In genomic region chr11:14892036-14892556, GRCh38 we compare ENCODE assay signal across 8 cellular contexts. TPM values are rescaled to one million over a fixed set of nuclear protein-coding genes. Genes with fewer than 3 reads are reported as not detected.
DNase-seq lines count a peak whose midpoint lies in the region; ATAC-seq, FAIRE-seq and TF ChIP-seq lines count a peak whose summit lies in the region.

CYP2R1 (minus strand) TSS chr11:14892231; CDS start chr11:14892205, 26 bp downstream.

- peak within 1 kb of the TSS; percentile 98 for H3K27ac Mint-ChIP-seq in activated T-helper 1 cell treated with anti-CD3 and anti-CD28 coated beads, Interleukin-12 subunit alpha, Interleukin-12 subunit beta, Interleukin-2, Interleukin-4 antibody, amounts not matched to agents 30 ng/mL and 10 ng/mL and 1 ng/mL, durations not matched to agents 14 hours and 24 hours and 36 hours
- H3K27ac Mint-ChIP-seq in naive B cell, result peak within 1 kb of the TSS; percentile 90 to 99 (median 95)
- peak within 1 kb of the TSS; percentile 94 for H3K27ac Mint-ChIP-seq in stimulated activated memory B cell treated with anti-CD40 and anti-IgM and Interleukin-4, amounts not matched to agents 10 μg/mL and 1 μg/mL and 100 μg/mL, for 72 hours

- 1 to 2% methylated on average over 26 to 35 of the region's 36 CpGs for WGBS in GM23248 (ENCODE audit: low coverage in 1 of 2, low lambda C conversion rate in 2 of 2, missing lambda C conversion rate in 2 of 2), 2 experiments
- WGBS in esophagus squamous epithelium, 2 donors, result 0 to 2% methylated on average over 5 to 13 of the region's 36 CpGs

- H3K4me3 Mint-ChIP-seq in activated T-helper 1 cell treated with anti-CD3 and anti-CD28 coated beads, Interleukin-12 subunit alpha, Interleukin-12 subunit beta, Interleukin-2, Interleukin-4 antibody, amounts not matched to agents 30 ng/mL and 10 ng/mL and 1 ng/mL, durations not matched to agents 14 hours and 24 hours and 36 hours, result peak within 1 kb of the TSS; percentile 90
- H3K4me3 Mint-ChIP-seq in naive B cell, result peak within 1 kb of the TSS; percentile 89 to 99 (median 96)
- H3K4me3 Mint-ChIP-seq in stimulated activated memory B cell treated with anti-CD40 and anti-IgM and Interleukin-4, amounts not matched to agents 10 μg/mL and 1 μg/mL and 100 μg/mL, for 72 hours, result peak within 1 kb of the TSS; percentile 90

- intact Hi-C loops in activated T-helper 1 cell treated with anti-CD3 and anti-CD28 coated beads, Interleukin-12 subunit alpha, Interleukin-12 subunit beta, Interleukin-2, Interleukin-4 antibody, amounts not matched to agents 30 ng/mL and 10 ng/mL and 1 ng/mL, durations not matched to agents 14 hours and 24 hours and 36 hours (cut with micrococcal nuclease), result loop anchor here (1.0 to 5.0 kb wide), 6 partner anchors 12 to 1605 kb away; partner anchors contain the start of genes COPB1 and FAR1
- intact Hi-C loops in esophagus squamous epithelium (cut with DNase I), result loop anchor here (10.0 kb wide), 1 partner anchor 247 kb away; the partner anchor contains the start of gene PDE3B

- no peaks in the 10 kb centered on the region for H3K27me3 Mint-ChIP-seq in activated T-helper 1 cell treated with anti-CD3 and anti-CD28 coated beads, Interleukin-12 subunit alpha, Interleukin-12 subunit beta, Interleukin-2, Interleukin-4 antibody, amounts not matched to agents 30 ng/mL and 10 ng/mL and 1 ng/mL, durations not matched to agents 14 hours and 24 hours and 36 hours (ENCODE audit: insufficient read depth)
- peaks cover 0 to 9% (median 0%) of the 10 kb centered on the region in 3 donors for H3K27me3 Mint-ChIP-seq in naive B cell
- H3K27me3 Mint-ChIP-seq in stimulated activated memory B cell treated with anti-CD40 and anti-IgM and Interleukin-4, amounts not matched to agents 10 μg/mL and 1 μg/mL and 100 μg/mL, for 72 hours, result no peaks in the 10 kb centered on the region

- H3K9ac ChIP-seq in DND-41 (ENCODE audit: low read depth, low read length), result peak within 1 kb of the TSS; percentile 76
- H3K9ac ChIP-seq in GM23248, result peak within 1 kb of the TSS; percentile 72
- peak within 1 kb of the TSS; percentile 72 for H3K9ac ChIP-seq in Karpas-422 (ENCODE audit: low read length)

- peak within 1 kb of the TSS; percentile 78 for H2AFZ ChIP-seq in DND-41 (ENCODE audit: low read depth, low read length)
- peak within 1 kb of the TSS; percentile 89 for H2AFZ ChIP-seq in GM23248
- peak within 1 kb of the TSS; percentile 97 for H2AFZ ChIP-seq in Karpas-422 (ENCODE audit: low read length)

- H3K4me1 ChIP-seq in DND-41 (ENCODE audit: insufficient read depth, low read length) (peaks cover 54% of the 10 kb centered on the region), GM23248 (ENCODE audit: insufficient read depth) (no peaks in the 10 kb centered on the region), Karpas-422 (ENCODE audit: low read length) (peaks cover 37% of the 10 kb centered on the region), esophagus squamous epithelium (peaks cover 2 to 45% (median 10%) of the 10 kb centered on the region in 3 donors)

- H3K4me2 ChIP-seq in DND-41 (ENCODE audit: insufficient read depth, low read length), result peak within 1 kb of the TSS; percentile 90
- H3K4me2 ChIP-seq in GM23248 (ENCODE audit: unreplicated experiment), result peak within 1 kb of the TSS; percentile 79
- H3K4me2 ChIP-seq in Karpas-422 (ENCODE audit: low read depth, low read length, poor library complexity, severe bottlenecking), result peak within 1 kb of the TSS; percentile 86

- no peaks in the 10 kb centered on the region for H3F3A ChIP-seq in GM23248 (ENCODE audit: insufficient read depth)

- H3K27me3 ChIP-seq in DND-41 (ENCODE audit: insufficient read depth, low read length, poor library complexity) (no peaks in the 10 kb centered on the region), GM23248 (replicated peaks; ENCODE audit: insufficient read depth) (no peaks in the 10 kb centered on the region), Karpas-422 (ENCODE audit: low read length) (no peaks in the 10 kb centered on the region), esophagus squamous epithelium (no peaks in the 10 kb centered on the region)

- H3K4me1 Mint-ChIP-seq in activated T-helper 1 cell treated with anti-CD3 and anti-CD28 coated beads, Interleukin-12 subunit alpha, Interleukin-12 subunit beta, Interleukin-2, Interleukin-4 antibody, amounts not matched to agents 30 ng/mL and 10 ng/mL and 1 ng/mL, durations not matched to agents 14 hours and 24 hours and 36 hours (ENCODE audit: low read depth), result peaks cover 61% of the 10 kb centered on the region
- H3K4me1 Mint-ChIP-seq in naive B cell, result peaks cover 12 to 25% (median 21%) of the 10 kb centered on the region in 3 donors
- H3K4me1 Mint-ChIP-seq in stimulated activated memory B cell treated with anti-CD40 and anti-IgM and Interleukin-4, amounts not matched to agents 10 μg/mL and 1 μg/mL and 100 μg/mL, for 72 hours, result peaks cover 30% of the 10 kb centered on the region

- H3K9me2 ChIP-seq in GM23248 (ENCODE audit: insufficient read depth) (no peaks in the 10 kb centered on the region), Karpas-422 (replicated peaks; ENCODE audit: insufficient read depth, low read length) (no peaks in the 10 kb centered on the region)

- H3K79me2 ChIP-seq in DND-41 (ENCODE audit: insufficient read depth, low read length), result peaks cover 12% of the 10 kb centered on the region
- H3K79me2 ChIP-seq in GM23248 (ENCODE audit: insufficient read depth), result no peaks in the 10 kb centered on the region
- H3K79me2 ChIP-seq in Karpas-422 (ENCODE audit: low read length), result no peaks in the 10 kb centered on the region

- TF ChIP-seq CTCF in DND-41 (IDR thresholded peaks at IDR 0.05; ENCODE audit: borderline replicate concordance, extremely low read depth, low read length, poor library complexity, severe bottlenecking), result peak; percentile 24
- TF ChIP-seq CTCF in esophagus squamous epithelium (IDR thresholded peaks at IDR 0.05), result no peak

- ATAC-seq in DND-41 (ENCODE audit: insufficient read depth, low read depth) (peak; percentile 96), naive B cell (ENCODE audit: low read depth in 2 of 2) (peak; percentile 78)
- peak; percentile 96 for ATAC-seq in stimulated activated memory B cell treated with anti-CD40 and anti-IgM and Interleukin-4, amounts not matched to agents 10 μg/mL and 1 μg/mL and 100 μg/mL, for 72 hours

- in situ Hi-C loops in GM23248 (cut with MboI), result no loop called here

- FAIRE-seq in RCC 7860 (lab: Jason Lieb, UNC), result peak; percentile 81

- peaks cover 5% of the 10 kb centered on the region for H3K9me3 Mint-ChIP-seq in activated T-helper 1 cell treated with anti-CD3 and anti-CD28 coated beads, Interleukin-12 subunit alpha, Interleukin-12 subunit beta, Interleukin-2, Interleukin-4 antibody, amounts not matched to agents 30 ng/mL and 10 ng/mL and 1 ng/mL, durations not matched to agents 14 hours and 24 hours and 36 hours
- H3K9me3 Mint-ChIP-seq in naive B cell, result no peaks in the 10 kb centered on the region
- H3K9me3 Mint-ChIP-seq in stimulated activated memory B cell treated with anti-CD40 and anti-IgM and Interleukin-4, amounts not matched to agents 10 μg/mL and 1 μg/mL and 100 μg/mL, for 72 hours, result no peaks in the 10 kb centered on the region

- H4K20me1 ChIP-seq in DND-41 (ENCODE audit: insufficient read depth, low read length) (no peaks in the 10 kb centered on the region), GM23248 (ENCODE audit: insufficient read depth) (no peaks in the 10 kb centered on the region), Karpas-422 (ENCODE audit: insufficient read depth, low read depth, low read length) (no peaks in the 10 kb centered on the region)

- H3K36me3 ChIP-seq in DND-41 (ENCODE audit: insufficient read depth, low read length), result no peaks in the 10 kb centered on the region
- no peaks in the 10 kb centered on the region for H3K36me3 ChIP-seq in GM23248 (ENCODE audit: low read depth)
- no peaks in the 10 kb centered on the region for H3K36me3 ChIP-seq in Karpas-422 (ENCODE audit: insufficient read depth, low read length)
- no peaks in the 10 kb centered on the region for H3K36me3 ChIP-seq in esophagus squamous epithelium

- H3K27ac ChIP-seq in DND-41 (ENCODE audit: low read length) (peak within 1 kb of the TSS; percentile 76), GM23248 (peak within 1 kb of the TSS; percentile 56), Karpas-422 (ENCODE audit: low read length) (no peak within 1 kb of the TSS), esophagus squamous epithelium (peak within 1 kb of the TSS; percentile 90 to 98 (median 96))

- TF ChIP-seq POLR2A in esophagus squamous epithelium (IDR thresholded peaks at IDR 0.05), result peak in 2 of 4 donors; percentile 3 to 74

- H3K4me3 ChIP-seq in DND-41 (ENCODE audit: low read depth in 1 of 2, low read length in 2 of 2) (peak within 1 kb of the TSS; percentile 35 to 68), GM23248 (peak within 1 kb of the TSS; percentile 82), Karpas-422 (ENCODE audit: low read length) (peak within 1 kb of the TSS; percentile 75), esophagus squamous epithelium (peak within 1 kb of the TSS; percentile 62 to 96 (median 86))

- H3K9me3 ChIP-seq in DND-41 (ENCODE audit: insufficient read depth, low read length, severe bottlenecking), result no peaks in the 10 kb centered on the region
- no peaks in the 10 kb centered on the region for H3K9me3 ChIP-seq in GM23248 (ENCODE audit: low read depth)
- no peaks in the 10 kb centered on the region for H3K9me3 ChIP-seq in Karpas-422 (ENCODE audit: low read length)
- H3K9me3 ChIP-seq in esophagus squamous epithelium, result no peaks in the 10 kb centered on the region

- peaks cover 24% of the 10 kb centered on the region for H3K36me3 Mint-ChIP-seq in activated T-helper 1 cell treated with anti-CD3 and anti-CD28 coated beads, Interleukin-12 subunit alpha, Interleukin-12 subunit beta, Interleukin-2, Interleukin-4 antibody, amounts not matched to agents 30 ng/mL and 10 ng/mL and 1 ng/mL, durations not matched to agents 14 hours and 24 hours and 36 hours (ENCODE audit: low read depth)
- H3K36me3 Mint-ChIP-seq in naive B cell, result no peaks in the 10 kb centered on the region
- H3K36me3 Mint-ChIP-seq in stimulated activated memory B cell treated with anti-CD40 and anti-IgM and Interleukin-4, amounts not matched to agents 10 μg/mL and 1 μg/mL and 100 μg/mL, for 72 hours, result no peaks in the 10 kb centered on the region

- peak; percentile 96 for DNase-seq in DND-41
- peak; percentile 96 for DNase-seq in GM23248
- DNase-seq in Karpas-422, result peak; percentile 97
- peak; percentile 91 for DNase-seq in RCC 7860 (ENCODE audit: low spot score)
- DNase-seq in activated T-helper 1 cell treated with anti-CD3 and anti-CD28 coated beads, Interleukin-12 subunit alpha, Interleukin-12 subunit beta, Interleukin-2, Interleukin-4 antibody, amounts not matched to agents 30 ng/mL and 10 ng/mL and 1 ng/mL, durations not matched to agents 14 hours and 24 hours and 36 hours (ENCODE audit: low spot score), result peak; percentile 90
- DNase-seq in esophagus squamous epithelium (lab: John Stamatoyannopoulos, UW), result peak; percentile 76
- DNase-seq in naive B cell, result peak; percentile 89

RNA-seq across cellular contexts. Expression of gene CYP2R1, which starts in this region (rescaled TPM):
- 8.2 and 25.7 TPM in 2 replicates for total RNA-seq in GM23248 (2014; rRNA removed; shearing (Covaris generic))
- polyA plus RNA-seq in GM23248 (2016; fragmentation: Nextera tagmentation; extraction: Ambion mirVana), result 4.2 and 5.3 TPM in 2 replicates
- 19.6 and 36.9 TPM in 2 replicates for total RNA-seq in Karpas-422 (2014; rRNA removed; shearing (Covaris generic); ENCODE audit: low replicate concordance)
- 13.7 and 14.3 TPM in 2 replicates for total RNA-seq in activated T-helper 1 cell treated with anti-CD3 and anti-CD28 coated beads, Interleukin-12 subunit alpha, Interleukin-12 subunit beta, Interleukin-2, Interleukin-4 antibody, amounts not matched to agents 30 ng/mL and 10 ng/mL and 1 ng/mL, durations not matched to agents 14 hours and 24 hours and 36 hours
- total RNA-seq in esophagus squamous epithelium, result 10 to 100 TPM; 13.0 to 20.4 (median 16.3) TPM
- 10 to 100 TPM; 16.5 to 28.2 (median 21.6) TPM for polyA plus RNA-seq in naive B cell (ENCODE audit: low read depth in 6 of 6)
